In the genomic region with DNA sequence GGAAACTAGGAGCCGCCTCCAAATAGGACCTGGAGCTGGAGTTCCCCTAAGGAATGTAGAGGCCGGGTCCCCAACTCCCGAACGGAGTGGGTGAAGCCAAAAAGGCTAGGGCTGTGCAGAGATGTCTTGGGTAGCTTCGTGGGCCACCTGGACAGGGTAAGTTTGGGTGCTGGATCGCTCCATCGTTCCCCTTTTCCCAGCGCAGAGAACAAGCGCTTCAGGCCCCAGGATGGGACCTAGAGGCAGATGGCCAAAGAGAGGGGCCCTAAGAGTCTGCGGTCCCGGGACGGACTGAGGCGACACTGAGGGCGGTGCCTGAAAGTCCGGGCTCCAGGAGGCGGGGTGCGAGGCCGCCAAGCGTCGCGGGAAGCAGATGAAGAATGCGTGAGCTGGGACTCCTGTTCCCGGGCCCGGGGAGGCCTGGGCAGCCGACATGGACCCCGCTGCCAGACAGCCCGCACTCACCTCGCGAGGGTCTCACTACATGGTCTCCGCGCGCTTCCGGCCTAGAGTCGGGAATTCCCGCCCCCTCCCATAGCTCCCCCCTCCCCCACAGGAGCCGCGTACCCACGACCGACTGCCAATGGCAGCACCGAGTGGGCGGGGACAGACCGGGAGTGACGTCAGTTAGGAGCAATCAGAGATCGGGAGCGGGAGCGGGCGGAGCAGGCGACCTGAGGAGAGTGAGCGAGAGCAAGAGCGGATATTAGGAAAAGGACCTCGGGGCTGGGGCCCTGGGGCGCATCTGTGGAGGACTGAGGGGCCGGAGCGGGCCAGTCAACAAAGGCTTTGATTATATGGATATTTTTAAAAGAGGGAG, we compare ENCODE assay signal across 1 cellular context.
TF ChIP-seq lines count a peak whose summit lies in the region.

A gene with protein sequence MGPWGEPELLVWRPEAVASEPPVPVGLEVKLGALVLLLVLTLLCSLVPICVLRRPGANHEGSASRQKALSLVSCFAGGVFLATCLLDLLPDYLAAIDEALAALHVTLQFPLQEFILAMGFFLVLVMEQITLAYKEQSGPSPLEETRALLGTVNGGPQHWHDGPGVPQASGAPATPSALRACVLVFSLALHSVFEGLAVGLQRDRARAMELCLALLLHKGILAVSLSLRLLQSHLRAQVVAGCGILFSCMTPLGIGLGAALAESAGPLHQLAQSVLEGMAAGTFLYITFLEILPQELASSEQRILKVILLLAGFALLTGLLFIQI (minus strand): TSS at position 508 of the 820 bp plus-strand sequence. CDS start 822 bp downstream, outside the sequence.

TF ChIP-seq in HepG2, 621 proteins besides CTCF, POLR2A, EP300 and RAD21 (continued from another document and continues in another):
- TF ChIP-seq, protein P1, sequence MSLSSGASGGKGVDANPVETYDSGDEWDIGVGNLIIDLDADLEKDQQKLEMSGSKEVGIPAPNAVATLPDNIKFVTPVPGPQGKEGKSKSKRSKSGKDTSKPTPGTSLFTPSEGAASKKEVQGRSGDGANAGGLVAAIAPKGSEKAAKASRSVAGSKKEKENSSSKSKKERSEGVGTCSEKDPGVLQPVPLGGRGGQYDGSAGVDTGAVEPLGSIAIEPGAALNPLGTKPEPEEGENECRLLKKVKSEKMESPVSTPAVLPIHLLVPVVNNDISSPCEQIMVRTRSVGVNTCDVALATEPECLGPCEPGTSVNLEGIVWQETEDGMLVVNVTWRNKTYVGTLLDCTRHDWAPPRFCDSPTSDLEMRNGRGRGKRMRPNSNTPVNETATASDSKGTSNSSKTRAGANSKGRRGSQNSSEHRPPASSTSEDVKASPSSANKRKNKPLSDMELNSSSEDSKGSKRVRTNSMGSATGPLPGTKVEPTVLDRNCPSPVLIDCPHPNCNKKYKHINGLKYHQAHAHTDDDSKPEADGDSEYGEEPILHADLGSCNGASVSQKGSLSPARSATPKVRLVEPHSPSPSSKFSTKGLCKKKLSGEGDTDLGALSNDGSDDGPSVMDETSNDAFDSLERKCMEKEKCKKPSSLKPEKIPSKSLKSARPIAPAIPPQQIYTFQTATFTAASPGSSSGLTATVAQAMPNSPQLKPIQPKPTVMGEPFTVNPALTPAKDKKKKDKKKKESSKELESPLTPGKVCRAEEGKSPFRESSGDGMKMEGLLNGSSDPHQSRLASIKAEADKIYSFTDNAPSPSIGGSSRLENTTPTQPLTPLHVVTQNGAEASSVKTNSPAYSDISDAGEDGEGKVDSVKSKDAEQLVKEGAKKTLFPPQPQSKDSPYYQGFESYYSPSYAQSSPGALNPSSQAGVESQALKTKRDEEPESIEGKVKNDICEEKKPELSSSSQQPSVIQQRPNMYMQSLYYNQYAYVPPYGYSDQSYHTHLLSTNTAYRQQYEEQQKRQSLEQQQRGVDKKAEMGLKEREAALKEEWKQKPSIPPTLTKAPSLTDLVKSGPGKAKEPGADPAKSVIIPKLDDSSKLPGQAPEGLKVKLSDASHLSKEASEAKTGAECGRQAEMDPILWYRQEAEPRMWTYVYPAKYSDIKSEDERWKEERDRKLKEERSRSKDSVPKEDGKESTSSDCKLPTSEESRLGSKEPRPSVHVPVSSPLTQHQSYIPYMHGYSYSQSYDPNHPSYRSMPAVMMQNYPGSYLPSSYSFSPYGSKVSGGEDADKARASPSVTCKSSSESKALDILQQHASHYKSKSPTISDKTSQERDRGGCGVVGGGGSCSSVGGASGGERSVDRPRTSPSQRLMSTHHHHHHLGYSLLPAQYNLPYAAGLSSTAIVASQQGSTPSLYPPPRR (CRISPR knock-in tag; IDR thresholded peaks at IDR 0.05; ENCODE audit: borderline replicate concordance) = peak; percentile 28; the same call in 1 of the 2 replicates
- no peak; the same call in 1 of the 2 replicates for TF ChIP-seq HIVEP1 (CRISPR knock-in tag; IDR thresholded peaks at IDR 0.05)
- TF ChIP-seq KDM1A (CRISPR knock-in tag; IDR thresholded peaks at IDR 0.05) = no peak
- TF ChIP-seq, protein P2, sequence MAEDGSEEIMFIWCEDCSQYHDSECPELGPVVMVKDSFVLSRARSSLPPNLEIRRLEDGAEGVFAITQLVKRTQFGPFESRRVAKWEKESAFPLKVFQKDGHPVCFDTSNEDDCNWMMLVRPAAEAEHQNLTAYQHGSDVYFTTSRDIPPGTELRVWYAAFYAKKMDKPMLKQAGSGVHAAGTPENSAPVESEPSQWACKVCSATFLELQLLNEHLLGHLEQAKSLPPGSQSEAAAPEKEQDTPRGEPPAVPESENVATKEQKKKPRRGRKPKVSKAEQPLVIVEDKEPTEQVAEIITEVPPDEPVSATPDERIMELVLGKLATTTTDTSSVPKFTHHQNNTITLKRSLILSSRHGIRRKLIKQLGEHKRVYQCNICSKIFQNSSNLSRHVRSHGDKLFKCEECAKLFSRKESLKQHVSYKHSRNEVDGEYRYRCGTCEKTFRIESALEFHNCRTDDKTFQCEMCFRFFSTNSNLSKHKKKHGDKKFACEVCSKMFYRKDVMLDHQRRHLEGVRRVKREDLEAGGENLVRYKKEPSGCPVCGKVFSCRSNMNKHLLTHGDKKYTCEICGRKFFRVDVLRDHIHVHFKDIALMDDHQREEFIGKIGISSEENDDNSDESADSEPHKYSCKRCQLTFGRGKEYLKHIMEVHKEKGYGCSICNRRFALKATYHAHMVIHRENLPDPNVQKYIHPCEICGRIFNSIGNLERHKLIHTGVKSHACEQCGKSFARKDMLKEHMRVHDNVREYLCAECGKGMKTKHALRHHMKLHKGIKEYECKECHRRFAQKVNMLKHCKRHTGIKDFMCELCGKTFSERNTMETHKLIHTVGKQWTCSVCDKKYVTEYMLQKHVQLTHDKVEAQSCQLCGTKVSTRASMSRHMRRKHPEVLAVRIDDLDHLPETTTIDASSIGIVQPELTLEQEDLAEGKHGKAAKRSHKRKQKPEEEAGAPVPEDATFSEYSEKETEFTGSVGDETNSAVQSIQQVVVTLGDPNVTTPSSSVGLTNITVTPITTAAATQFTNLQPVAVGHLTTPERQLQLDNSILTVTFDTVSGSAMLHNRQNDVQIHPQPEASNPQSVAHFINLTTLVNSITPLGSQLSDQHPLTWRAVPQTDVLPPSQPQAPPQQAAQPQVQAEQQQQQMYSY (CRISPR knock-in tag; IDR thresholded peaks at IDR 0.05) = peak; percentile 66; the same call in 1 of the 2 replicates
- no peak for TF ChIP-seq ZNF354B (CRISPR knock-in tag; IDR thresholded peaks at IDR 0.05)
- no peak for TF ChIP-seq DNMT3B (CRISPR knock-in tag; conservative IDR thresholded peaks at IDR 0.05)
- TF ChIP-seq SATB2 (CRISPR knock-in tag; IDR thresholded peaks at IDR 0.05) = 0 out of 2 replicates have a peak, but pooled peaks have one; percentile 67
- TF ChIP-seq, protein P3, sequence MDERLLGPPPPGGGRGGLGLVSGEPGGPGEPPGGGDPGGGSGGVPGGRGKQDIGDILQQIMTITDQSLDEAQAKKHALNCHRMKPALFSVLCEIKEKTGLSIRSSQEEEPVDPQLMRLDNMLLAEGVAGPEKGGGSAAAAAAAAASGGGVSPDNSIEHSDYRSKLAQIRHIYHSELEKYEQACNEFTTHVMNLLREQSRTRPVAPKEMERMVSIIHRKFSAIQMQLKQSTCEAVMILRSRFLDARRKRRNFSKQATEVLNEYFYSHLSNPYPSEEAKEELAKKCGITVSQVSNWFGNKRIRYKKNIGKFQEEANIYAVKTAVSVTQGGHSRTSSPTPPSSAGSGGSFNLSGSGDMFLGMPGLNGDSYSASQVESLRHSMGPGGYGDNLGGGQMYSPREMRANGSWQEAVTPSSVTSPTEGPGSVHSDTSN (CRISPR knock-in tag; IDR thresholded peaks at IDR 0.05) = peak; percentile 93
- TF ChIP-seq RFXAP (CRISPR knock-in tag; IDR thresholded peaks at IDR 0.05; ENCODE audit: borderline replicate concordance) = no peak
- TF ChIP-seq, protein P4, sequence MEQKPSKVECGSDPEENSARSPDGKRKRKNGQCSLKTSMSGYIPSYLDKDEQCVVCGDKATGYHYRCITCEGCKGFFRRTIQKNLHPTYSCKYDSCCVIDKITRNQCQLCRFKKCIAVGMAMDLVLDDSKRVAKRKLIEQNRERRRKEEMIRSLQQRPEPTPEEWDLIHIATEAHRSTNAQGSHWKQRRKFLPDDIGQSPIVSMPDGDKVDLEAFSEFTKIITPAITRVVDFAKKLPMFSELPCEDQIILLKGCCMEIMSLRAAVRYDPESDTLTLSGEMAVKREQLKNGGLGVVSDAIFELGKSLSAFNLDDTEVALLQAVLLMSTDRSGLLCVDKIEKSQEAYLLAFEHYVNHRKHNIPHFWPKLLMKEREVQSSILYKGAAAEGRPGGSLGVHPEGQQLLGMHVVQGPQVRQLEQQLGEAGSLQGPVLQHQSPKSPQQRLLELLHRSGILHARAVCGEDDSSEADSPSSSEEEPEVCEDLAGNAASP (CRISPR knock-in tag; IDR thresholded peaks at IDR 0.05; ENCODE audit: borderline replicate concordance) = no peak
- TF ChIP-seq ZNF235 (CRISPR knock-in tag; IDR thresholded peaks at IDR 0.05; ENCODE audit: borderline replicate concordance) = no peak
- TF ChIP-seq, protein P5, sequence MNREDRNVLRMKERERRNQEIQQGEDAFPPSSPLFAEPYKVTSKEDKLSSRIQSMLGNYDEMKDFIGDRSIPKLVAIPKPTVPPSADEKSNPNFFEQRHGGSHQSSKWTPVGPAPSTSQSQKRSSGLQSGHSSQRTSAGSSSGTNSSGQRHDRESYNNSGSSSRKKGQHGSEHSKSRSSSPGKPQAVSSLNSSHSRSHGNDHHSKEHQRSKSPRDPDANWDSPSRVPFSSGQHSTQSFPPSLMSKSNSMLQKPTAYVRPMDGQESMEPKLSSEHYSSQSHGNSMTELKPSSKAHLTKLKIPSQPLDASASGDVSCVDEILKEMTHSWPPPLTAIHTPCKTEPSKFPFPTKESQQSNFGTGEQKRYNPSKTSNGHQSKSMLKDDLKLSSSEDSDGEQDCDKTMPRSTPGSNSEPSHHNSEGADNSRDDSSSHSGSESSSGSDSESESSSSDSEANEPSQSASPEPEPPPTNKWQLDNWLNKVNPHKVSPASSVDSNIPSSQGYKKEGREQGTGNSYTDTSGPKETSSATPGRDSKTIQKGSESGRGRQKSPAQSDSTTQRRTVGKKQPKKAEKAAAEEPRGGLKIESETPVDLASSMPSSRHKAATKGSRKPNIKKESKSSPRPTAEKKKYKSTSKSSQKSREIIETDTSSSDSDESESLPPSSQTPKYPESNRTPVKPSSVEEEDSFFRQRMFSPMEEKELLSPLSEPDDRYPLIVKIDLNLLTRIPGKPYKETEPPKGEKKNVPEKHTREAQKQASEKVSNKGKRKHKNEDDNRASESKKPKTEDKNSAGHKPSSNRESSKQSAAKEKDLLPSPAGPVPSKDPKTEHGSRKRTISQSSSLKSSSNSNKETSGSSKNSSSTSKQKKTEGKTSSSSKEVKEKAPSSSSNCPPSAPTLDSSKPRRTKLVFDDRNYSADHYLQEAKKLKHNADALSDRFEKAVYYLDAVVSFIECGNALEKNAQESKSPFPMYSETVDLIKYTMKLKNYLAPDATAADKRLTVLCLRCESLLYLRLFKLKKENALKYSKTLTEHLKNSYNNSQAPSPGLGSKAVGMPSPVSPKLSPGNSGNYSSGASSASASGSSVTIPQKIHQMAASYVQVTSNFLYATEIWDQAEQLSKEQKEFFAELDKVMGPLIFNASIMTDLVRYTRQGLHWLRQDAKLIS (CRISPR knock-in tag; IDR thresholded peaks at IDR 0.05) = no peak
- no peak for TF ChIP-seq SMAD1 (CRISPR knock-in tag; IDR thresholded peaks at IDR 0.05; ENCODE audit: borderline replicate concordance, low read depth)
- TF ChIP-seq ZBTB42 (CRISPR knock-in tag; IDR thresholded peaks at IDR 0.05) = no peak
- peak; percentile 43 for TF ChIP-seq DMAP1 (CRISPR knock-in tag; IDR thresholded peaks at IDR 0.05)
- TF ChIP-seq KMT2A (CRISPR knock-in tag; IDR thresholded peaks at IDR 0.05) = no peak
- TF ChIP-seq YY1 (IDR thresholded peaks at IDR 0.05; ENCODE audit: insufficient read depth, insufficient replicate concordance, low read depth, low read length) = peak; percentile 72
- TF ChIP-seq SP140L (CRISPR knock-in tag; IDR thresholded peaks at IDR 0.05; ENCODE audit: borderline replicate concordance) = no peak
- TF ChIP-seq IRX3 (CRISPR knock-in tag; IDR thresholded peaks at IDR 0.05; ENCODE audit: borderline replicate concordance, low read depth) = no peak
- TF ChIP-seq, protein P6, sequence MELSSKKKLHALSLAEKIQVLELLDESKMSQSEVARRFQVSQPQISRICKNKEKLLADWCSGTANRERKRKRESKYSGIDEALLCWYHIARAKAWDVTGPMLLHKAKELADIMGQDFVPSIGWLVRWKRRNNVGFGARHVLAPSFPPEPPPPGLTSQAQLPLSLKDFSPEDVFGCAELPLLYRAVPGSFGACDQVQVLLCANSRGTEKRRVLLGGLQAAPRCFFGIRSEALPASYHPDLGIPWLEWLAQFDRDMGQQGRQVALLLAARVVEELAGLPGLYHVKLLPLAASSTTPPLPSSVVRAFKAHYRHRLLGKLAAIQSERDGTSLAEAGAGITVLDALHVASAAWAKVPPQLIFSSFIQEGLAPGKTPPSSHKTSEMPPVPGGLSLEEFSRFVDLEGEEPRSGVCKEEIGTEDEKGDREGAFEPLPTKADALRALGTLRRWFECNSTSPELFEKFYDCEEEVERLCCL (CRISPR knock-in tag; IDR thresholded peaks at IDR 0.05; ENCODE audit: borderline replicate concordance) = peak; percentile 79; the same call in 1 of the 2 replicates
- TF ChIP-seq, protein P7, sequence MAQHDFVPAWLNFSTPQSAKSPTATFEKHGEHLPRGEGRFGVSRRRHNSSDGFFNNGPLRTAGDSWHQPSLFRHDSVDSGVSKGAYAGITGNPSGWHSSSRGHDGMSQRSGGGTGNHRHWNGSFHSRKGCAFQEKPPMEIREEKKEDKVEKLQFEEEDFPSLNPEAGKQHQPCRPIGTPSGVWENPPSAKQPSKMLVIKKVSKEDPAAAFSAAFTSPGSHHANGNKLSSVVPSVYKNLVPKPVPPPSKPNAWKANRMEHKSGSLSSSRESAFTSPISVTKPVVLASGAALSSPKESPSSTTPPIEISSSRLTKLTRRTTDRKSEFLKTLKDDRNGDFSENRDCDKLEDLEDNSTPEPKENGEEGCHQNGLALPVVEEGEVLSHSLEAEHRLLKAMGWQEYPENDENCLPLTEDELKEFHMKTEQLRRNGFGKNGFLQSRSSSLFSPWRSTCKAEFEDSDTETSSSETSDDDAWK (CRISPR knock-in tag; IDR thresholded peaks at IDR 0.05) = no peak
- TF ChIP-seq, protein P8, sequence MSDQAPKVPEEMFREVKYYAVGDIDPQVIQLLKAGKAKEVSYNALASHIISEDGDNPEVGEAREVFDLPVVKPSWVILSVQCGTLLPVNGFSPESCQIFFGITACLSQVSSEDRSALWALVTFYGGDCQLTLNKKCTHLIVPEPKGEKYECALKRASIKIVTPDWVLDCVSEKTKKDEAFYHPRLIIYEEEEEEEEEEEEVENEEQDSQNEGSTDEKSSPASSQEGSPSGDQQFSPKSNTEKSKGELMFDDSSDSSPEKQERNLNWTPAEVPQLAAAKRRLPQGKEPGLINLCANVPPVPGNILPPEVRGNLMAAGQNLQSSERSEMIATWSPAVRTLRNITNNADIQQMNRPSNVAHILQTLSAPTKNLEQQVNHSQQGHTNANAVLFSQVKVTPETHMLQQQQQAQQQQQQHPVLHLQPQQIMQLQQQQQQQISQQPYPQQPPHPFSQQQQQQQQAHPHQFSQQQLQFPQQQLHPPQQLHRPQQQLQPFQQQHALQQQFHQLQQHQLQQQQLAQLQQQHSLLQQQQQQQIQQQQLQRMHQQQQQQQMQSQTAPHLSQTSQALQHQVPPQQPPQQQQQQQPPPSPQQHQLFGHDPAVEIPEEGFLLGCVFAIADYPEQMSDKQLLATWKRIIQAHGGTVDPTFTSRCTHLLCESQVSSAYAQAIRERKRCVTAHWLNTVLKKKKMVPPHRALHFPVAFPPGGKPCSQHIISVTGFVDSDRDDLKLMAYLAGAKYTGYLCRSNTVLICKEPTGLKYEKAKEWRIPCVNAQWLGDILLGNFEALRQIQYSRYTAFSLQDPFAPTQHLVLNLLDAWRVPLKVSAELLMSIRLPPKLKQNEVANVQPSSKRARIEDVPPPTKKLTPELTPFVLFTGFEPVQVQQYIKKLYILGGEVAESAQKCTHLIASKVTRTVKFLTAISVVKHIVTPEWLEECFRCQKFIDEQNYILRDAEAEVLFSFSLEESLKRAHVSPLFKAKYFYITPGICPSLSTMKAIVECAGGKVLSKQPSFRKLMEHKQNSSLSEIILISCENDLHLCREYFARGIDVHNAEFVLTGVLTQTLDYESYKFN (CRISPR knock-in tag; conservative IDR thresholded peaks at IDR 0.05) = peak; percentile 17; the same call in 1 of the 2 replicates
- no peak for TF ChIP-seq ZNF180 (CRISPR knock-in tag; IDR thresholded peaks at IDR 0.05; ENCODE audit: borderline replicate concordance, low read depth)
